ENCODE assay signal across 24 cellular contexts in genomic region chr5:143329843-143330242, GRCh38.
DNase-seq lines count a peak whose midpoint lies in the region; ATAC-seq, FAIRE-seq and TF ChIP-seq lines count a peak whose summit lies in the region.
"Had no signal": no experiment of that assay in that cellular context is flagged by ENCODE, and none has a peak within 500 bp of the region (broad histone marks: within the 10 kb centered on the region; RNA-seq: fewer than 3 reads in every experiment).

No MANE protein-coding gene starts in this region.

- no peak overlapping the region for H3K27ac ChIP-seq in K562 (ENCODE audit: extremely low read depth, low read depth, low read length)
- H3K27ac ChIP-seq: 22Rv1, HL-60, Peyer's patch had no signal

- ATAC-seq in natural killer cell (peak; percentile 48 to 54 (median 54)), K562 (no peak), HG03460 (IDR thresholded peaks at IDR 0.05; ENCODE audit: unreplicated experiment) (no peak)
- ATAC-seq in natural killer cell treated with Interleukin-12 subunit alpha and Interleukin-12 subunit beta and Interleukin-15 and Interleukin-18, amount 100 ng/mL, for 72 hours, result no peak
- no peak for ATAC-seq in activated T-cell treated with anti-CD3 and anti-CD28 coated beads, Interleukin-2, amount 50 U/mL, for 72 hours (replicated peaks in 1 of 2)
- ATAC-seq: GM23338 had no signal

- no peak for TF ChIP-seq RAD21 in K562 (CRISPR knock-in tag; conservative IDR thresholded peaks at IDR 0.05 in 1 of 2, IDR thresholded peaks at IDR 0.05 in 1 of 2)

- no peak overlapping the region for H2AFZ ChIP-seq in K562 (ENCODE audit: low read depth, low read length)
- H2AFZ ChIP-seq: GM23338 had no signal

- no peaks in the 10 kb centered on the region for H3K9me1 ChIP-seq in K562 (ENCODE audit: control insufficient read depth, insufficient read depth, low read length)

- H3K9me3 ChIP-seq in K562 (replicated peaks; ENCODE audit: control insufficient read depth, insufficient read depth, low read depth, low read length), result peaks cover 13% of the 10 kb centered on the region
- H3K9me3 ChIP-seq: Peyer's patch had no signal

- CTCF ChIA-PET in K562 (lab: Yijun Ruan, JAX; ENCODE audit: low intra/inter-chr PET ratio), result no interaction called here

- H3K27ac Mint-ChIP-seq in natural killer cell, result peak overlapping the region; percentile 29 to 62
- H3K27ac Mint-ChIP-seq in natural killer cell treated with Interleukin-12 subunit alpha and Interleukin-12 subunit beta and Interleukin-15 and Interleukin-18, amount 100 ng/mL, for 72 hours, result no peak overlapping the region
- no peak overlapping the region for H3K27ac Mint-ChIP-seq in activated T-cell treated with anti-CD3 and anti-CD28 coated beads, Interleukin-2, amount 50 U/mL, for 72 hours
- H3K27ac Mint-ChIP-seq: CD4-positive, CD25-positive, alpha-beta regulatory T cell; GM23338; H9; HFFc6 had no signal

- peak overlapping the region; percentile 28 for H3K4me3 Mint-ChIP-seq in natural killer cell
- no peak overlapping the region for H3K4me3 Mint-ChIP-seq in natural killer cell treated with Interleukin-12 subunit alpha and Interleukin-12 subunit beta and Interleukin-15 and Interleukin-18, amount 100 ng/mL, for 72 hours
- H3K4me3 Mint-ChIP-seq in activated T-cell treated with anti-CD3 and anti-CD28 coated beads, Interleukin-2, amount 50 U/mL, for 72 hours, result no peak overlapping the region
- H3K4me3 Mint-ChIP-seq: CD4-positive, CD25-positive, alpha-beta regulatory T cell; GM23338; H9; HFFc6 had no signal

- no peaks in the 10 kb centered on the region for H3K36me3 Mint-ChIP-seq in natural killer cell
- H3K36me3 Mint-ChIP-seq in natural killer cell treated with Interleukin-12 subunit alpha and Interleukin-12 subunit beta and Interleukin-15 and Interleukin-18, amount 100 ng/mL, for 72 hours, result peaks cover 36% of the 10 kb centered on the region
- peaks cover 17 to 32% of the 10 kb centered on the region in 2 donors for H3K36me3 Mint-ChIP-seq in activated T-cell treated with anti-CD3 and anti-CD28 coated beads, Interleukin-2, amount 50 U/mL, for 72 hours (ENCODE audit: insufficient read depth in 2 of 2)

- H4K20me1 ChIP-seq in K562 (replicated peaks; ENCODE audit: control insufficient read depth, insufficient read depth, low read length), result no peaks in the 10 kb centered on the region

- no peak for DNase-seq in natural killer cell
- no peak for DNase-seq in natural killer cell treated with Interleukin-12 subunit alpha and Interleukin-12 subunit beta and Interleukin-15 and Interleukin-18, amount 100 ng/mL, for 72 hours (ENCODE audit: low spot score)
- DNase-seq in K562 (ENCODE audit: extremely low read depth in 1 of 4, low spot score in 3 of 4), result no peak
- DNase-seq in activated T-cell treated with anti-CD3 and anti-CD28 coated beads, Interleukin-2, amount 50 U/mL, for 72 hours, result no peak
- no peak for DNase-seq in NCI-H510A (lab: John Stamatoyannopoulos, UW)
- no peak for DNase-seq in NCI-H1417 (lab: John Stamatoyannopoulos, UW)
- DNase-seq: CD4-positive, CD25-positive, alpha-beta regulatory T cell; DMS153; DND-41; H9; HFFc6; Kasumi-1; NCI-H1694 treated with DMSO at 0.1 percent for 48 hours; NCI-H2081; NCI-H2227 treated with DMSO at 0.1 percent for 48 hours; NCI-H69; OCI-M1; Peyer's patch; SHP77 treated with DMSO at 0.1 percent for 48 hours had no signal

- POLR2A ChIA-PET in K562 (lab: Yijun Ruan, JAX), result interaction anchor here (0.6 kb wide), 1 partner anchor 152 kb away, joined by 3 read pairs; no protein-coding TSS in a partner anchor

- intact Hi-C loops in natural killer cell (cut with micrococcal nuclease), result no loop called here
- intact Hi-C loops in K562 (cut with micrococcal nuclease), result no loop called here

- in situ Hi-C loops in K562 (cut with MboI), result no loop called here

- no peaks in the 10 kb centered on the region for H3K27me3 Mint-ChIP-seq in natural killer cell (ENCODE audit: low read depth in 2 of 2)
- no peaks in the 10 kb centered on the region for H3K27me3 Mint-ChIP-seq in natural killer cell treated with Interleukin-12 subunit alpha and Interleukin-12 subunit beta and Interleukin-15 and Interleukin-18, amount 100 ng/mL, for 72 hours
- H3K27me3 Mint-ChIP-seq in activated T-cell treated with anti-CD3 and anti-CD28 coated beads, Interleukin-2, amount 50 U/mL, for 72 hours (ENCODE audit: low read depth), result no peaks in the 10 kb centered on the region
- H3K27me3 Mint-ChIP-seq: CD4-positive, CD25-positive, alpha-beta regulatory T cell had no signal

- H3K4me3 ChIP-seq in K562, result no peak overlapping the region
- H3K4me3 ChIP-seq: GM23338, Peyer's patch had no signal

- H3K4me1 Mint-ChIP-seq in natural killer cell, result peaks cover 46 to 56% of the 10 kb centered on the region in 2 donors
- peaks cover 44 to 46% of the 10 kb centered on the region in 2 donors for H3K4me1 Mint-ChIP-seq in natural killer cell treated with Interleukin-12 subunit alpha and Interleukin-12 subunit beta and Interleukin-15 and Interleukin-18, amount 100 ng/mL, for 72 hours (ENCODE audit: low read depth in 2 of 2)
- peaks cover 40% of the 10 kb centered on the region for H3K4me1 Mint-ChIP-seq in activated T-cell treated with anti-CD3 and anti-CD28 coated beads, Interleukin-2, amount 50 U/mL, for 72 hours (ENCODE audit: low read depth)
- H3K4me1 Mint-ChIP-seq: GM23338, H9 had no signal

- H3K4me2 ChIP-seq in K562 (ENCODE audit: insufficient read depth, low read length), result no peak overlapping the region
- H3K4me2 ChIP-seq: GM23338 had no signal

- H3K9ac ChIP-seq in K562 (ENCODE audit: insufficient read depth in 1 of 2, low read depth in 2 of 2, low read length in 2 of 2), result no peak overlapping the region

- H3K27me3 ChIP-seq in K562 (ENCODE audit: control insufficient read depth in 2 of 2, insufficient read depth in 2 of 2, low read length in 2 of 2), result no peaks in the 10 kb centered on the region
- H3K27me3 ChIP-seq: Peyer's patch had no signal

- H3K36me3 ChIP-seq in K562 (ENCODE audit: control insufficient read depth, insufficient read depth, low read length), result 0 out of 3 replicates have a peak, but pooled peaks cover under 1% of the 10 kb centered on the region
- H3K36me3 ChIP-seq: Peyer's patch had no signal

- TF ChIP-seq EP300 in K562 (IDR thresholded peaks at IDR 0.05; ENCODE audit: low read length), result no peak

- H3K4me1 ChIP-seq in K562 (replicated peaks in 1 of 2; ENCODE audit: control insufficient read depth in 2 of 2, insufficient read depth in 2 of 2, low read length in 2 of 2), result no peaks in the 10 kb centered on the region
- H3K4me1 ChIP-seq: Peyer's patch had no signal

- FAIRE-seq in K562 (lab: Jason Lieb, UNC) (no peak), islet of Langerhans (lab: Jason Lieb, UNC) (peak; percentile 13)

- TF ChIP-seq CTCF in natural killer cell (IDR thresholded peaks at IDR 0.05) (no peak), K562 (IDR thresholded peaks at IDR 0.05 in 2 of 3, conservative IDR thresholded peaks at IDR 0.05 in 1 of 3; ENCODE audit: insufficient read depth in 2 of 3, low read depth in 1 of 3, low read length in 3 of 3) (no peak)

- TF ChIP-seq POLR2A in K562 (conservative IDR thresholded peaks at IDR 0.05), result no peak

- BruUV-seq in K562 (replicated peaks; lab: Mats Ljungman, UMichigan), result no TSS peak

- no peaks in the 10 kb centered on the region for H3K9me3 Mint-ChIP-seq in natural killer cell
- peaks cover 7% of the 10 kb centered on the region for H3K9me3 Mint-ChIP-seq in natural killer cell treated with Interleukin-12 subunit alpha and Interleukin-12 subunit beta and Interleukin-15 and Interleukin-18, amount 100 ng/mL, for 72 hours
- peaks cover 7 to 18% of the 10 kb centered on the region in 2 donors for H3K9me3 Mint-ChIP-seq in activated T-cell treated with anti-CD3 and anti-CD28 coated beads, Interleukin-2, amount 50 U/mL, for 72 hours

- 91% methylated on average over 2 of the region's 2 CpGs for WGBS in K562 (ENCODE audit: insufficient coverage, low coverage, missing lambda C conversion rate)

- peaks cover 45% of the 10 kb centered on the region for H3K79me2 ChIP-seq in K562 (ENCODE audit: control insufficient read depth, insufficient read depth, low read length)

TF ChIP-seq in K562, 482 proteins besides CTCF, POLR2A, EP300 and RAD21:
- no peak for TF ChIP-seq ZNF217 (CRISPR knock-in tag; IDR thresholded peaks at IDR 0.05)
- TF ChIP-seq ATF3 (IDR thresholded peaks at IDR 0.05), result peak; percentile 33; the same call in 1 of the 2 replicates
- TF ChIP-seq ATF3 (CRISPR knock-in tag; conservative IDR thresholded peaks at IDR 0.05), result no peak

Comparison
In these comparisons a context has a peak if more than half of its experiments do, and no peak if none do; other contexts are left out.
1. ATAC-seq: peak in natural killer cell (3 of 3); none in natural killer cell treated with Interleukin-12 subunit alpha and Interleukin-12 subunit beta and Interleukin-15 and Interleukin-18, amount 100 ng/mL, for 72 hours (0 of 2), K562 (single experiment), activated T-cell treated with anti-CD3 and anti-CD28 coated beads, Interleukin-2, amount 50 U/mL, for 72 hours (0 of 2) and HG03460 (single experiment).
2. H3K27ac Mint-ChIP-seq: peak in natural killer cell (2 of 2); none in natural killer cell treated with Interleukin-12 subunit alpha and Interleukin-12 subunit beta and Interleukin-15 and Interleukin-18, amount 100 ng/mL, for 72 hours (0 of 2) and activated T-cell treated with anti-CD3 and anti-CD28 coated beads, Interleukin-2, amount 50 U/mL, for 72 hours (single experiment).